8 cellular contexts compared by ENCODE assay signal in the genomic region with DNA sequence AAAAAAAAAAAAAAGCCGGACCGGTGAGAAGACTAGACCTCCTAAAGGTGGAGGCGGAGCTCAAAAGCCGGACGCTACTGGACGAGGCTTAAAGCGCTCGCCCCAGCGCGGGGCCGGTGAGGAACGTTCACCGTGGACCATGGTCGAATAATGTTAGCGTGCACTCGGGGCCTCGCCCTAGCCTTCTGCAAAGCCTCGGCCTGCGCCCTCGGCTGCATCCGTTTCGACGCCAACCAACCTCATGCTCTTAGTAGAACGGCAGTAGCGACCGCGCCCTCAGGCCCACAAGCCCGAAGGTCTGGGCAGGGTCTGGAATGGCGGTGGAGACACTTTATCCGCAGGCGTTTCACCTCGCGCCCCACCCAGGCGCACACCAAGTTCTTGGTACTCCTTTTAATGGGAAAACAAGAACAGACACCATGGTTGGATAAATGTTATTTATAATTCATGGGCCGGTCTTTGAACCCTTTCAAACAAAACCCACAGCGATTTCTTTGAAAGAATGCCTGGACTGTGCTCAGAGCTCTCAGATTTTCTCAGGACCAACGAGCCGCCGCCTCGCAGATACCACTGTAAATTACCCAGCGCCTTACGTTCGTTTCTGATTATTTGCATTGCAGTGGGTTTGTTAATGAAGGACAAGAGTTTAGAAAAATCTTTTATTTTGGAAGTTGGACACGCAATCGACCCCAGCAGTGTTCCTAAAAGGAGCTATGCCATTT. TPM values are rescaled to one million over a fixed set of nuclear protein-coding genes. Genes with fewer than 3 reads are reported as not detected.
DNase-seq lines count a peak whose midpoint lies in the region; ATAC-seq and TF ChIP-seq lines count a peak whose summit lies in the region.

No MANE protein-coding gene starts in this region.

- H3K27me3 Mint-ChIP-seq in H9 (ENCODE audit: low read depth): peaks cover 83% of the 10 kb centered on the region
- H3K27me3 Mint-ChIP-seq in activated T-helper 1 cell treated with anti-CD3 and anti-CD28 coated beads, Interleukin-12 subunit alpha, Interleukin-12 subunit beta, Interleukin-2, Interleukin-4 antibody, amounts not matched to agents 30 ng/mL and 10 ng/mL and 1 ng/mL, durations not matched to agents 14 hours and 24 hours and 36 hours (ENCODE audit: insufficient read depth): peaks cover 49% of the 10 kb centered on the region
- peaks cover 33% of the 10 kb centered on the region for H3K27me3 Mint-ChIP-seq in memory B cell

- H2AK5ac ChIP-seq in H9 (ENCODE audit: insufficient read length, low read length): no peak overlapping the region

- H3K27ac Mint-ChIP-seq in H9 (peak overlapping the region; percentile 77 to 89 (median 78); a peak in 4 of 7 replicates), memory B cell (peak overlapping the region; percentile 18)
- peak overlapping the region; percentile 85 for H3K27ac Mint-ChIP-seq in activated T-helper 1 cell treated with anti-CD3 and anti-CD28 coated beads, Interleukin-12 subunit alpha, Interleukin-12 subunit beta, Interleukin-2, Interleukin-4 antibody, amounts not matched to agents 30 ng/mL and 10 ng/mL and 1 ng/mL, durations not matched to agents 14 hours and 24 hours and 36 hours

- H2BK5ac ChIP-seq in H9 (ENCODE audit: insufficient read length, low read length): no peak overlapping the region

- no peak overlapping the region for H3K14ac ChIP-seq in H9 (ENCODE audit: insufficient read depth, low read length)

- intact Hi-C loops in activated T-helper 1 cell treated with anti-CD3 and anti-CD28 coated beads, Interleukin-12 subunit alpha, Interleukin-12 subunit beta, Interleukin-2, Interleukin-4 antibody, amounts not matched to agents 30 ng/mL and 10 ng/mL and 1 ng/mL, durations not matched to agents 14 hours and 24 hours and 36 hours (cut with micrococcal nuclease): loop anchor here (5.0 to 10.0 kb wide), 2 partner anchors 320 to 532 kb away; no protein-coding TSS in a partner anchor

- peaks cover 36% of the 10 kb centered on the region for H3K27me3 ChIP-seq in H9 (ENCODE audit: insufficient read depth, low read length)

- H2BK12ac ChIP-seq in H9 (ENCODE audit: insufficient read length, low read depth, low read length): no peak overlapping the region

- H3K56ac ChIP-seq in H9 (ENCODE audit: insufficient read length, low read depth, low read length): no peak overlapping the region

- H3T11ph ChIP-seq in H9 (ENCODE audit: low read length): no peak overlapping the region

- H3K9me3 Mint-ChIP-seq in H9 (peaks cover 0 to 23% of the 10 kb centered on the region in 2 experiments; a peak in 3 of 5 replicates), memory B cell (peaks cover 3% of the 10 kb centered on the region)
- no peaks in the 10 kb centered on the region for H3K9me3 Mint-ChIP-seq in activated T-helper 1 cell treated with anti-CD3 and anti-CD28 coated beads, Interleukin-12 subunit alpha, Interleukin-12 subunit beta, Interleukin-2, Interleukin-4 antibody, amounts not matched to agents 30 ng/mL and 10 ng/mL and 1 ng/mL, durations not matched to agents 14 hours and 24 hours and 36 hours

- H3K4me3 ChIP-seq in AG10803 (ENCODE audit: low read length): peak overlapping the region; percentile 57

- no peak overlapping the region for H3K9ac ChIP-seq in H9 (ENCODE audit: extremely low read depth, insufficient read length, low read length)

- H3K4ac ChIP-seq in H9 (ENCODE audit: low read depth, low read length): no peak overlapping the region

- peak overlapping the region; percentile 35 for H3K18ac ChIP-seq in H9 (ENCODE audit: insufficient read length, low read depth, low read length)

- ATAC-seq in memory B cell (ENCODE audit: low read depth) (no peak), HG03159 (IDR thresholded peaks at IDR 0.05; ENCODE audit: unreplicated experiment) (no peak), GM18498 (IDR thresholded peaks at IDR 0.05; ENCODE audit: unreplicated experiment) (no peak)

- H3K9me3 ChIP-seq in H9 (ENCODE audit: control insufficient read depth, low read depth, low read length): no peaks in the 10 kb centered on the region

- no peaks in the 10 kb centered on the region for H3K79me1 ChIP-seq in H9 (ENCODE audit: insufficient read depth, low read depth, low read length, poor library complexity, severe bottlenecking)

- no peaks in the 10 kb centered on the region for H3K79me2 ChIP-seq in H9 (ENCODE audit: insufficient read depth, low read length)

- no peak for TF ChIP-seq CTCF in AG10803 (conservative IDR thresholded peaks at IDR 0.05; ENCODE audit: low read length)
- TF ChIP-seq CTCF in H9 (conservative IDR thresholded peaks at IDR 0.05): no peak

- H3K23ac ChIP-seq in H9 (ENCODE audit: insufficient read length, low read depth, low read length): no peak overlapping the region

- no CpG with 5 or more reads among the region's 45 CpGs for WGBS in H9 (ENCODE audit: extremely low coverage, insufficient read length, low lambda C conversion rate)

- H2AFZ ChIP-seq in H9 (ENCODE audit: low read length): no peak overlapping the region

- H3K4me2 ChIP-seq in H9 (ENCODE audit: insufficient read depth, insufficient read length, low read length): peak overlapping the region; percentile 92

- no peak for DNase-seq in AG10803 (ENCODE audit: low read depth)
- peak; percentile 72 for DNase-seq in H9
- DNase-seq in activated T-helper 1 cell treated with anti-CD3 and anti-CD28 coated beads, Interleukin-12 subunit alpha, Interleukin-12 subunit beta, Interleukin-2, Interleukin-4 antibody, amounts not matched to agents 30 ng/mL and 10 ng/mL and 1 ng/mL, durations not matched to agents 14 hours and 24 hours and 36 hours (ENCODE audit: low spot score): no peak
- no peak for DNase-seq in memory B cell (ENCODE audit: low spot score in 2 of 2)
- no peak for DNase-seq in stimulated activated naive CD4-positive, alpha-beta T cell treated with Interleukin-2 at 50 U/mL for 16 hours (lab: John Stamatoyannopoulos, UW)
- DNase-seq in DMS79 treated with DMSO at 0.1 percent for 48 hours (lab: John Stamatoyannopoulos, UW): no peak

- no peak overlapping the region for H4K91ac ChIP-seq in H9 (ENCODE audit: insufficient read length, low read depth, low read length)

- H3K36me3 Mint-ChIP-seq in H9 (ENCODE audit: insufficient read depth in 1 of 3, low read depth in 3 of 3) (no peaks in the 10 kb centered on the region; a peak in 1 of 7 replicates), memory B cell (peaks cover 4% of the 10 kb centered on the region)
- peaks cover 16% of the 10 kb centered on the region for H3K36me3 Mint-ChIP-seq in activated T-helper 1 cell treated with anti-CD3 and anti-CD28 coated beads, Interleukin-12 subunit alpha, Interleukin-12 subunit beta, Interleukin-2, Interleukin-4 antibody, amounts not matched to agents 30 ng/mL and 10 ng/mL and 1 ng/mL, durations not matched to agents 14 hours and 24 hours and 36 hours (ENCODE audit: low read depth)

- H3K4me3 Mint-ChIP-seq in H9 (peak overlapping the region; percentile 65 to 84), memory B cell (peak overlapping the region; percentile 82)
- H3K4me3 Mint-ChIP-seq in activated T-helper 1 cell treated with anti-CD3 and anti-CD28 coated beads, Interleukin-12 subunit alpha, Interleukin-12 subunit beta, Interleukin-2, Interleukin-4 antibody, amounts not matched to agents 30 ng/mL and 10 ng/mL and 1 ng/mL, durations not matched to agents 14 hours and 24 hours and 36 hours: peak overlapping the region; percentile 92

- no peak overlapping the region for H4K8ac ChIP-seq in H9 (replicated peaks; ENCODE audit: insufficient read length, low read depth, low read length)

- H3K23me2 ChIP-seq in H9 (ENCODE audit: insufficient read length, low read depth, low read length, poor library complexity, severe bottlenecking): peaks cover 14% of the 10 kb centered on the region

- H3K27ac ChIP-seq in H9 (ENCODE audit: insufficient read length, low read depth, low read length): no peak overlapping the region

- no peak overlapping the region for H2BK20ac ChIP-seq in H9 (ENCODE audit: low read depth, low read length, poor library complexity, severe bottlenecking)

- H4K5ac ChIP-seq in H9 (ENCODE audit: insufficient read length, low read depth, low read length): no peak overlapping the region

- H4K20me1 ChIP-seq in H9 (ENCODE audit: control insufficient read depth, insufficient read depth, insufficient read length): no peaks in the 10 kb centered on the region

- H3K4me1 ChIP-seq in H9 (ENCODE audit: insufficient read depth, low read length): peaks cover 3% of the 10 kb centered on the region; the same call in 1 of the 2 replicates

- H2BK120ac ChIP-seq in H9 (ENCODE audit: low read depth, low read length, poor library complexity, severe bottlenecking): no peak overlapping the region

- H3K4me1 Mint-ChIP-seq in H9 (peaks cover 26 to 43% of the 10 kb centered on the region in 2 experiments), memory B cell (peaks cover 36% of the 10 kb centered on the region)
- H3K4me1 Mint-ChIP-seq in activated T-helper 1 cell treated with anti-CD3 and anti-CD28 coated beads, Interleukin-12 subunit alpha, Interleukin-12 subunit beta, Interleukin-2, Interleukin-4 antibody, amounts not matched to agents 30 ng/mL and 10 ng/mL and 1 ng/mL, durations not matched to agents 14 hours and 24 hours and 36 hours (ENCODE audit: low read depth): peaks cover 50% of the 10 kb centered on the region

- H2BK15ac ChIP-seq in H9 (ENCODE audit: low read depth, low read length): no peak overlapping the region

RNA-seq across cellular contexts. Expression of a gene that starts 1.3 kb away (rescaled TPM):
- total RNA-seq in H9 (2021): 0.15 and 0.33 TPM in 2 replicates
- total RNA-seq in activated T-helper 1 cell treated with anti-CD3 and anti-CD28 coated beads, Interleukin-12 subunit alpha, Interleukin-12 subunit beta, Interleukin-2, Interleukin-4 antibody, amounts not matched to agents 30 ng/mL and 10 ng/mL and 1 ng/mL, durations not matched to agents 14 hours and 24 hours and 36 hours: 1.3 TPM in 2 replicates

RNA-seq across cellular contexts. Expression of a gene that starts 24.0 kb away (rescaled TPM):
- total RNA-seq in H9 (2021): 94.2 and 109 TPM in 2 replicates
- total RNA-seq in activated T-helper 1 cell treated with anti-CD3 and anti-CD28 coated beads, Interleukin-12 subunit alpha, Interleukin-12 subunit beta, Interleukin-2, Interleukin-4 antibody, amounts not matched to agents 30 ng/mL and 10 ng/mL and 1 ng/mL, durations not matched to agents 14 hours and 24 hours and 36 hours: 129 and 133 TPM in 2 replicates

Comparison
In these comparisons a context has a peak if more than half of its experiments do, and no peak if none do; other contexts are left out.
1. H3K27ac Mint-ChIP-seq: peak in every context shown above with its lines; median percentile 85 in activated T-helper 1 cell treated with anti-CD3 and anti-CD28 coated beads, Interleukin-12 subunit alpha, Interleukin-12 subunit beta, Interleukin-2, Interleukin-4 antibody, amounts not matched to agents 30 ng/mL and 10 ng/mL and 1 ng/mL, durations not matched to agents 14 hours and 24 hours and 36 hours; 78 in H9; 18 in memory B cell.